Comparison of ENCODE assay signal across 8 cellular contexts in the genomic region with DNA sequence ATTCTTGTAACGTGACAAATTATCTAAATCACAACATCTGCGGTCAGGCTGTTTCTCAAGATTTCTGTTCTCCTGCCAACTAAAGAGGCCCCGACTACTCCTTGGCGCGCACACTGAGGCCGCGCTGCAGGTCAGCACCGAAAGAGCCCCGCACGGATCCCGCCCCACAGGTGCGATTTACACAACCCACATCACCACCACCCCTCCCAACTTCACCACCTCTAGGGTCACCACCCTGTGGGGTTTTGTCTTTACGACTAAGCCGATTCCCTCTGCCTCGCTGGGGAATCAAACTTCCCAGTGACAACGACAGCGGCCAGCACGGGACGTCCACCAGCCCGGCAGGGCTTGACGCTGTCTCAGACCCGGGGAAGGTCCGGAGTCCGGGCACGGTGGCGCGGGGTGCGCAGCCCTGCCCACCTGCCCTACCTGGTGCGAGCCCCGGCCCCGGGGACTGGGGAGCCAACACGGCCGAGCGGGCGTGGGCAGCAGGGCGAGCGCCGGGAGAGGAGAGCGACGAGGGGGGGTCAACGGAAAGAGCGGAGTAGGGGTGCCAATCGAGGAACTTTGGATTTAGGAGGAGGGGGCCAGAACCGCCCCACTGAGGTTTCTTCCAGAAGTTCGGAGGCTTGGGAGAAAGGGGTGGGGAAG. TPM values are rescaled to one million over a fixed set of nuclear protein-coding genes. Genes with fewer than 3 reads are reported as not detected.
DNase-seq lines count a peak whose midpoint lies in the region; ATAC-seq, FAIRE-seq and TF ChIP-seq lines count a peak whose summit lies in the region.

No MANE protein-coding gene starts in this region.

- no peak for TF ChIP-seq POLR2A in A549 (IDR thresholded peaks at IDR 0.05; ENCODE audit: low read length)

- intact Hi-C loops in left ventricle myocardium inferior (cut with micrococcal nuclease): no loop called here

- H3K36me3 ChIP-seq in KMS-11 (ENCODE audit: insufficient read depth) (no peaks in the 10 kb centered on the region), left ventricle myocardium inferior (no peaks in the 10 kb centered on the region)

- H3K4me3 ChIP-seq in A549 (peak overlapping the region; percentile 93), KMS-11 (IDR thresholded peaks at IDR 0.05; ENCODE audit: insufficient read depth, low read depth, low read length) (no peak overlapping the region), left ventricle myocardium inferior (peak overlapping the region; percentile 97), retinal pigment epithelial cell (ENCODE audit: low read length) (peak overlapping the region; percentile 92)

- H3K27me3 ChIP-seq in KMS-11 (ENCODE audit: insufficient read depth, low read depth): no peaks in the 10 kb centered on the region
- H3K27me3 ChIP-seq in left ventricle myocardium inferior (ENCODE audit: low read depth): no peaks in the 10 kb centered on the region

- ATAC-seq in A549 (peak; percentile 59 to 64), GM18868 (IDR thresholded peaks at IDR 0.05; ENCODE audit: unreplicated experiment) (peak; percentile 13), GM18873 (IDR thresholded peaks at IDR 0.05; ENCODE audit: low FRiP score, unreplicated experiment) (no peak)

- TF ChIP-seq RAD21 in A549 (conservative IDR thresholded peaks at IDR 0.05 in 1 of 2, IDR thresholded peaks at IDR 0.05 in 1 of 2): no peak; a peak in 1 of 5 replicates

- no peak for TF ChIP-seq EP300 in A549 (IDR thresholded peaks at IDR 0.05)

- no peaks in the 10 kb centered on the region for H3K9me3 ChIP-seq in A549
- no peaks in the 10 kb centered on the region for H3K9me3 ChIP-seq in left ventricle myocardium inferior (replicated peaks)

- peak overlapping the region; percentile 90 for H3K4me2 ChIP-seq in A549
- peak overlapping the region; percentile 94 for H3K4me2 ChIP-seq in KMS-11

- CTCF ChIA-PET in A549 (lab: Yijun Ruan, JAX): interaction anchor here (0.6 to 4.6 kb wide), 4 partner anchors 39 to 235 kb away, joined by 3 to 36 read pairs (median 4); no protein-coding TSS in a partner anchor

- POLR2A ChIA-PET in A549 (lab: Yijun Ruan, JAX): interaction anchor here (1.0 to 1.5 kb wide), 3 partner anchors 13 to 32 kb away, joined by 3 to 13 read pairs (median 5); no protein-coding TSS in a partner anchor

- DNase-seq in A549 (ENCODE audit: low read depth in 1 of 2, low spot score in 1 of 2): peak; percentile 53 to 61
- peak; percentile 12 for DNase-seq in activated naive CD4-positive, alpha-beta T cell treated with anti-CD3 and anti-CD28 coated beads, Interleukin-2, amount 50 U/mL, for 16 hours
- DNase-seq in left ventricle myocardium inferior: peak; percentile 23
- DNase-seq in retinal pigment epithelial cell (ENCODE audit: low read depth): no peak
- DNase-seq in cortex of kidney (lab: John Stamatoyannopoulos, UW): no peak

- H3K4me1 ChIP-seq in A549 (peaks cover 53% of the 10 kb centered on the region), KMS-11 (ENCODE audit: low read depth, poor library complexity, severe bottlenecking) (peaks cover 13% of the 10 kb centered on the region), left ventricle myocardium inferior (peaks cover 75% of the 10 kb centered on the region)

- H3K27ac ChIP-seq in A549: peak overlapping the region; percentile 92 to 95
- H3K27ac ChIP-seq in KMS-11: peak overlapping the region; percentile 18; the same call in 1 of the 2 replicates
- peak overlapping the region; percentile 98 for H3K27ac ChIP-seq in left ventricle myocardium inferior (replicated peaks)

- no peak for FAIRE-seq in A549 (lab: Jason Lieb, UNC)

- TF ChIP-seq CTCF in A549 (IDR thresholded peaks at IDR 0.05) (no peak), KMS-11 (conservative IDR thresholded peaks at IDR 0.05; ENCODE audit: low read depth, low read length) (no peak), left ventricle myocardium inferior (IDR thresholded peaks at IDR 0.05; ENCODE audit: borderline replicate concordance) (no peak), retinal pigment epithelial cell (conservative IDR thresholded peaks at IDR 0.05; ENCODE audit: low read depth, low read length) (no peak)

- H3K79me2 ChIP-seq in KMS-11 (ENCODE audit: insufficient read depth, low read depth): no peaks in the 10 kb centered on the region

- peak overlapping the region; percentile 51 for H3K9ac ChIP-seq in KMS-11

- peak overlapping the region; percentile 98 for H2AFZ ChIP-seq in KMS-11 (ENCODE audit: low read depth)

- under 1% methylated on average over 38 of the region's 45 CpGs for WGBS in A549 (ENCODE audit: missing lambda C conversion rate)

- H4K20me1 ChIP-seq in KMS-11 (ENCODE audit: insufficient read depth): no peaks in the 10 kb centered on the region

TF ChIP-seq in A549, 52 proteins besides CTCF, POLR2A, EP300 and RAD21:
- TF ChIP-seq ZSCAN20 (CRISPR knock-in tag; IDR thresholded peaks at IDR 0.05) (no peak), CBX2 (IDR thresholded peaks at IDR 0.05; ENCODE audit: borderline replicate concordance, low read depth) (no peak), HDAC2 (IDR thresholded peaks at IDR 0.05) (no peak), SMC3 (IDR thresholded peaks at IDR 0.05) (0 out of 3 replicates have a peak, but pooled peaks have one; percentile 7), RFX5 (IDR thresholded peaks at IDR 0.05) (no peak), NR3C1 (IDR thresholded peaks at IDR 0.05) (no peak), RARB (CRISPR knock-in tag; IDR thresholded peaks at IDR 0.05) (no peak), TP53 (CRISPR knock-in tag; IDR thresholded peaks at IDR 0.05) (peak; percentile 47; the same call in 1 of the 2 replicates), CEBPB (IDR thresholded peaks at IDR 0.05) (peak in 1 of 2 experiments; percentile 53; a peak in 1 of 4 replicates), CHD4 (IDR thresholded peaks at IDR 0.05; ENCODE audit: borderline replicate concordance) (no peak), FOSL2 (IDR thresholded peaks at IDR 0.05) (no peak), FOSL2 (CRISPR knock-in tag; IDR thresholded peaks at IDR 0.05) (no peak), GATA3 (IDR thresholded peaks at IDR 0.05; ENCODE audit: borderline replicate concordance) (no peak), BHLHE40 (IDR thresholded peaks at IDR 0.05; ENCODE audit: low read depth, low read length) (no peak), ZC3H11A (IDR thresholded peaks at IDR 0.05) (no peak), MAFK (IDR thresholded peaks at IDR 0.05; ENCODE audit: partially characterized antibody) (no peak), MYC (IDR thresholded peaks at IDR 0.05; ENCODE audit: borderline replicate concordance, low read length) (0 out of 2 replicates have a peak, but pooled peaks have one; percentile 27), RCOR1 (IDR thresholded peaks at IDR 0.05; ENCODE audit: low read depth, low read length) (no peak), REST (IDR thresholded peaks at IDR 0.05) (0 out of 2 replicates have a peak, but pooled peaks have one; percentile 5), JUNB (IDR thresholded peaks at IDR 0.05) (no peak)
- TF ChIP-seq, protein P1, sequence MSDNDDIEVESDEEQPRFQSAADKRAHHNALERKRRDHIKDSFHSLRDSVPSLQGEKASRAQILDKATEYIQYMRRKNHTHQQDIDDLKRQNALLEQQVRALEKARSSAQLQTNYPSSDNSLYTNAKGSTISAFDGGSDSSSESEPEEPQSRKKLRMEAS (IDR thresholded peaks at IDR 0.05): 0 out of 2 replicates have a peak, but pooled peaks have one; percentile 35
- TF ChIP-seq, protein P2, sequence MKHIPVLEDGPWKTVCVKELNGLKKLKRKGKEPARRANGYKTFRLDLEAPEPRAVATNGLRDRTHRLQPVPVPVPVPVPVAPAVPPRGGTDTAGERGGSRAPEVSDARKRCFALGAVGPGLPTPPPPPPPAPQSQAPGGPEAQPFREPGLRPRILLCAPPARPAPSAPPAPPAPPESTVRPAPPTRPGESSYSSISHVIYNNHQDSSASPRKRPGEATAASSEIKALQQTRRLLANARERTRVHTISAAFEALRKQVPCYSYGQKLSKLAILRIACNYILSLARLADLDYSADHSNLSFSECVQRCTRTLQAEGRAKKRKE (CRISPR knock-in tag; IDR thresholded peaks at IDR 0.05; ENCODE audit: low read depth): no peak

RNA-seq across cellular contexts. Expression of gene UACA, which starts 0.8 kb away (rescaled TPM):
- polyA plus RNA-seq in A549 (2011; rRNA removed): 80.4 and 81.1 TPM in 2 replicates
- polyA plus RNA-seq in A549 (2012; cell fraction: cytosol; rRNA removed): 15.8 and 18.6 TPM in 2 replicates
- polyA plus RNA-seq in A549 (2012; cell fraction: nucleus; rRNA removed): 46.7 and 59.5 TPM in 2 replicates
- polyA plus RNA-seq in A549 (2017; fragmentation: RNase III; extraction: RNeasy Plus Mini Kit Qiagen cat#74134 plus additional on column Dnase treatment): 31.9 to 39.4 TPM (median 33.5 TPM) in 3 replicates
- polyA minus RNA-seq in A549 (2011; rRNA and poly(A)+ RNA removed): 207 and 228 TPM in 2 replicates
- 33.7 TPM for total RNA-seq in left ventricle myocardium inferior

Comparison
In these comparisons a context has a peak if more than half of its experiments do, and no peak if none do; other contexts are left out.
1. DNase-seq: peak in A549 (2 of 2), activated naive CD4-positive, alpha-beta T cell treated with anti-CD3 and anti-CD28 coated beads, Interleukin-2, amount 50 U/mL, for 16 hours (single experiment) and left ventricle myocardium inferior (single experiment); none in retinal pigment epithelial cell (single experiment) and cortex of kidney (single experiment).
2. H3K27ac ChIP-seq: peak in every context shown above with its lines; median percentile 98 in left ventricle myocardium inferior; 94 in A549; 18 in KMS-11.